In genomic region chr3:8473990-8474389, GRCh38 we compare ENCODE assay signal across 2 cellular contexts.
TF ChIP-seq lines count a peak whose summit lies in the region.

No MANE protein-coding gene starts in this region.

TF ChIP-seq in HepG2, 621 proteins besides CTCF, POLR2A, EP300 and RAD21:
- no peak for TF ChIP-seq SNAPC5 (CRISPR knock-in tag; IDR thresholded peaks at IDR 0.05; ENCODE audit: borderline replicate concordance)
- no peak for TF ChIP-seq ZNF672 (CRISPR knock-in tag; IDR thresholded peaks at IDR 0.05)
- TF ChIP-seq KDM4B (CRISPR knock-in tag; IDR thresholded peaks at IDR 0.05) = no peak
- no peak for TF ChIP-seq ZZZ3 (CRISPR knock-in tag; IDR thresholded peaks at IDR 0.05; ENCODE audit: borderline replicate concordance)
- no peak for TF ChIP-seq NCOR1 (IDR thresholded peaks at IDR 0.05; ENCODE audit: borderline replicate concordance, low read length)
- no peak for TF ChIP-seq KAT8 (CRISPR knock-in tag; IDR thresholded peaks at IDR 0.05)
- TF ChIP-seq, protein P1, sequence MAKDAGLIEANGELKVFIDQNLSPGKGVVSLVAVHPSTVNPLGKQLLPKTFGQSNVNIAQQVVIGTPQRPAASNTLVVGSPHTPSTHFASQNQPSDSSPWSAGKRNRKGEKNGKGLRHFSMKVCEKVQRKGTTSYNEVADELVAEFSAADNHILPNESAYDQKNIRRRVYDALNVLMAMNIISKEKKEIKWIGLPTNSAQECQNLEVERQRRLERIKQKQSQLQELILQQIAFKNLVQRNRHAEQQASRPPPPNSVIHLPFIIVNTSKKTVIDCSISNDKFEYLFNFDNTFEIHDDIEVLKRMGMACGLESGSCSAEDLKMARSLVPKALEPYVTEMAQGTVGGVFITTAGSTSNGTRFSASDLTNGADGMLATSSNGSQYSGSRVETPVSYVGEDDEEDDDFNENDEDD (CRISPR knock-in tag; IDR thresholded peaks at IDR 0.05; ENCODE audit: borderline replicate concordance) = no peak
- peak; percentile 30; the same call in 1 of the 2 replicates for TF ChIP-seq MAFF (IDR thresholded peaks at IDR 0.05; ENCODE audit: low read depth, low read length)
- TF ChIP-seq ZNF770 (CRISPR knock-in tag; IDR thresholded peaks at IDR 0.05) = no peak
- peak; percentile 31 to 64; a peak in 3 of 4 replicates for TF ChIP-seq MAFK (conservative IDR thresholded peaks at IDR 0.05 in 1 of 2, IDR thresholded peaks at IDR 0.05 in 1 of 2; ENCODE audit: low read length in 2 of 2)
- no peak for TF ChIP-seq GATA4 (IDR thresholded peaks at IDR 0.05; ENCODE audit: borderline replicate concordance, low read depth)
- TF ChIP-seq, protein P2, sequence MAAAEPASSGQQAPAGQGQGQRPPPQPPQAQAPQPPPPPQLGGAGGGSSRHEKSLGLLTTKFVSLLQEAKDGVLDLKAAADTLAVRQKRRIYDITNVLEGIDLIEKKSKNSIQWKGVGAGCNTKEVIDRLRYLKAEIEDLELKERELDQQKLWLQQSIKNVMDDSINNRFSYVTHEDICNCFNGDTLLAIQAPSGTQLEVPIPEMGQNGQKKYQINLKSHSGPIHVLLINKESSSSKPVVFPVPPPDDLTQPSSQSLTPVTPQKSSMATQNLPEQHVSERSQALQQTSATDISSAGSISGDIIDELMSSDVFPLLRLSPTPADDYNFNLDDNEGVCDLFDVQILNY (CRISPR knock-in tag; conservative IDR thresholded peaks at IDR 0.05) = no peak
- no peak for TF ChIP-seq GZF1 (CRISPR knock-in tag; IDR thresholded peaks at IDR 0.05)
- TF ChIP-seq ZBTB2 (CRISPR knock-in tag; IDR thresholded peaks at IDR 0.05; ENCODE audit: low read depth) = no peak
- no peak for TF ChIP-seq IRX3 (CRISPR knock-in tag; IDR thresholded peaks at IDR 0.05; ENCODE audit: borderline replicate concordance, low read depth)
- TF ChIP-seq, protein P3, sequence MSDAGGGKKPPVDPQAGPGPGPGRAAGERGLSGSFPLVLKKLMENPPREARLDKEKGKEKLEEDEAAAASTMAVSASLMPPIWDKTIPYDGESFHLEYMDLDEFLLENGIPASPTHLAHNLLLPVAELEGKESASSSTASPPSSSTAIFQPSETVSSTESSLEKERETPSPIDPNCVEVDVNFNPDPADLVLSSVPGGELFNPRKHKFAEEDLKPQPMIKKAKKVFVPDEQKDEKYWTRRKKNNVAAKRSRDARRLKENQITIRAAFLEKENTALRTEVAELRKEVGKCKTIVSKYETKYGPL (CRISPR knock-in tag; IDR thresholded peaks at IDR 0.05) = no peak

TF ChIP-seq in K562, 482 proteins besides CTCF, POLR2A, EP300 and RAD21 (continued from another document):
- TF ChIP-seq ZNF316 (IDR thresholded peaks at IDR 0.05) (0 out of 2 replicates have a peak, but pooled peaks have one; percentile 6), MAFF (IDR thresholded peaks at IDR 0.05; ENCODE audit: low read length) (0 out of 2 replicates have a peak, but pooled peaks have one; percentile 13)
